ENCODE assay signal across 24 cellular contexts in genomic region chr6:80363501-80363900, GRCh38.
DNase-seq lines count a peak whose midpoint lies in the region; ATAC-seq, FAIRE-seq and TF ChIP-seq lines count a peak whose summit lies in the region.
"Had no signal": no experiment of that assay in that cellular context is flagged by ENCODE, and none has a peak within 500 bp of the region (broad histone marks: within the 10 kb centered on the region; RNA-seq: fewer than 3 reads in every experiment).

No MANE protein-coding gene starts in this region.

- H3K27me3 Mint-ChIP-seq in MCF 10A (ENCODE audit: insufficient read depth, unreplicated experiment) = no peaks in the 10 kb centered on the region
- H3K27me3 Mint-ChIP-seq: IgD-negative memory B cell had no signal

- no peak overlapping the region for H3K4me3 Mint-ChIP-seq in MCF 10A (ENCODE audit: unreplicated experiment)
- H3K4me3 Mint-ChIP-seq: CD8-positive, alpha-beta T cell; H9; IgD-negative memory B cell had no signal

- H3K36me3 Mint-ChIP-seq in MCF 10A (ENCODE audit: insufficient read depth, unreplicated experiment) = no peaks in the 10 kb centered on the region

- in situ Hi-C loops in mammary epithelial cell (cut with MboI; ENCODE audit: low sequenced_read_pairs in 2 of 2) = no loop called here

- H3K27ac Mint-ChIP-seq in MCF 10A (ENCODE audit: low read depth, unreplicated experiment) = no peak overlapping the region
- H3K27ac Mint-ChIP-seq: CD8-positive, alpha-beta T cell; IgD-negative memory B cell had no signal

- H3K4me3 ChIP-seq in mammary epithelial cell (replicated peaks in 1 of 3; ENCODE audit: insufficient read depth in 1 of 3, low read depth in 2 of 3, low read length in 3 of 3) (no peak overlapping the region), cardiac fibroblast (replicated peaks in 1 of 2; ENCODE audit: low read depth in 2 of 2, low read length in 2 of 2) (no peak overlapping the region), fibroblast of the aortic adventitia (ENCODE audit: low read depth, low read length) (no peak overlapping the region)
- H3K4me3 ChIP-seq: BLaER1, Peyer's patch, SJSA1 had no signal

- CTCF ChIA-PET in MCF 10A (lab: Yijun Ruan, JAX) = no interaction called here
- CTCF ChIA-PET in mammary epithelial cell (lab: Charles Lee; ENCODE audit: low non-redundant PET) = no interaction called here

- DNase-seq in MCF 10A (ENCODE audit: unreplicated experiment) (peak; percentile 5), mammary epithelial cell (no peak), cardiac fibroblast (ENCODE audit: low read depth in 2 of 2) (peak; percentile 38 to 46), fibroblast of the aortic adventitia (ENCODE audit: low read depth) (peak; percentile 47), D721Med (ENCODE audit: insufficient read length, low spot score) (no peak), DMS114 treated with DMSO at 0.1 percent for 48 hours (lab: John Stamatoyannopoulos, UW; ENCODE audit: unreplicated experiment) (no peak), iPS-NIHi7 (ENCODE audit: extremely low spot score) (no peak)
- DNase-seq: Calu3; CD8-positive, alpha-beta T cell; DMS79; H9; Karpas-422; MM.1S; NCI-H1092; NCI-H1436 treated with DMSO at 0.1 percent for 48 hours; NCI-H2081; NCI-H2171 treated with DMSO at 0.1 percent for 48 hours; Peyer's patch had no signal

- no peaks in the 10 kb centered on the region for H3K79me2 ChIP-seq in mammary epithelial cell (ENCODE audit: insufficient read depth, low read length)

- H3K4me2 ChIP-seq in mammary epithelial cell (ENCODE audit: insufficient read depth, low read depth, low read length) = no peak overlapping the region
- H3K4me2 ChIP-seq: BLaER1 had no signal

- intact Hi-C loops in MCF 10A (cut with micrococcal nuclease) (no loop called here), mammary epithelial cell (cut with micrococcal nuclease) (no loop called here)

- H3K27ac ChIP-seq in mammary epithelial cell (ENCODE audit: insufficient read depth, low read depth, low read length) = no peak overlapping the region
- H3K27ac ChIP-seq: 22Rv1, BLaER1, Peyer's patch, SJSA1 had no signal

- no peaks in the 10 kb centered on the region for H4K20me1 ChIP-seq in mammary epithelial cell (ENCODE audit: insufficient read depth, low read length)
- H4K20me1 ChIP-seq: BLaER1 had no signal

- BruUV-seq in MCF 10A (replicated peaks; lab: Mats Ljungman, UMichigan) (no TSS peak), mammary epithelial cell (replicated peaks; lab: Mats Ljungman, UMichigan) (no TSS peak)

- no peaks in the 10 kb centered on the region for H3K36me3 ChIP-seq in mammary epithelial cell (ENCODE audit: insufficient read depth, low read length)
- H3K36me3 ChIP-seq: BLaER1, Peyer's patch, SJSA1 had no signal

- no peak for FAIRE-seq in D721Med (lab: Jason Lieb, UNC)
- FAIRE-seq: HTR-8/SVneo had no signal

- no peak overlapping the region for H2AFZ ChIP-seq in mammary epithelial cell (ENCODE audit: low read depth, low read length)

- 60% methylated on average over 1 of the region's 1 CpG for WGBS in mammary epithelial cell (ENCODE audit: low coverage, missing lambda C conversion rate)

- POLR2A ChIA-PET in MCF 10A (lab: Yijun Ruan, JAX) = no interaction called here

- no peaks in the 10 kb centered on the region for H3K4me1 ChIP-seq in mammary epithelial cell (ENCODE audit: insufficient read depth, low read length)
- H3K4me1 ChIP-seq: BLaER1, Peyer's patch, SJSA1 had no signal

- peaks cover 6% of the 10 kb centered on the region for H3K4me1 Mint-ChIP-seq in MCF 10A (ENCODE audit: insufficient read depth, unreplicated experiment)
- H3K4me1 Mint-ChIP-seq: IgD-negative memory B cell had no signal

- H3K27me3 ChIP-seq in mammary epithelial cell (ENCODE audit: insufficient read depth, low read length) = no peaks in the 10 kb centered on the region
- H3K27me3 ChIP-seq: BLaER1, Peyer's patch, SJSA1 had no signal

- H3K9me3 Mint-ChIP-seq in MCF 10A (ENCODE audit: unreplicated experiment) = no peaks in the 10 kb centered on the region
- H3K9me3 Mint-ChIP-seq: CD8-positive, alpha-beta T cell; H9 had no signal

- H3K9ac ChIP-seq in mammary epithelial cell (ENCODE audit: insufficient read depth, low read length) = no peak overlapping the region
- H3K9ac ChIP-seq: BLaER1 had no signal

- no peak for ATAC-seq in HG03378 (IDR thresholded peaks at IDR 0.05; ENCODE audit: unreplicated experiment)
- ATAC-seq: CD8-positive, alpha-beta T cell had no signal

- no peaks in the 10 kb centered on the region for H3K9me3 ChIP-seq in mammary epithelial cell (replicated peaks; ENCODE audit: insufficient read depth, low read length)
- H3K9me3 ChIP-seq: BLaER1, Peyer's patch, SJSA1 had no signal

- TF ChIP-seq CTCF in MCF 10A (IDR thresholded peaks at IDR 0.05; ENCODE audit: unreplicated experiment) (no peak), mammary epithelial cell (conservative IDR thresholded peaks at IDR 0.05 in 1 of 2, IDR thresholded peaks at IDR 0.05 in 1 of 2; ENCODE audit: extremely low read depth in 1 of 2, insufficient read depth in 1 of 2, low read depth in 1 of 2, low read length in 2 of 2) (no peak), cardiac fibroblast (IDR thresholded peaks at IDR 0.05; ENCODE audit: low read depth, low read length) (no peak), fibroblast of the aortic adventitia (IDR thresholded peaks at IDR 0.05; ENCODE audit: insufficient read depth, low read length) (no peak), D721Med (IDR thresholded peaks at IDR 0.05; ENCODE audit: insufficient read depth, missing control alignments) (no peak)

- dilution Hi-C loops in mammary epithelial cell (cut with HindIII; ENCODE audit: low sequenced_read_pairs) = no loop called here

Comparison
In these comparisons a context has a peak if more than half of its experiments do, and no peak if none do; other contexts are left out.
1. DNase-seq: peak in MCF 10A (single experiment), cardiac fibroblast (2 of 2) and fibroblast of the aortic adventitia (single experiment); none in mammary epithelial cell (single experiment), D721Med (single experiment), DMS114 treated with DMSO at 0.1 percent for 48 hours (single experiment) and iPS-NIHi7 (single experiment).